9 cellular contexts compared by ENCODE assay signal in genomic region chr19:7550987-7551761, GRCh38. TPM values are rescaled to one million over a fixed set of nuclear protein-coding genes. Genes with fewer than 3 reads are reported as not detected.
DNase-seq lines count a peak whose midpoint lies in the region; ATAC-seq and TF ChIP-seq lines count a peak whose summit lies in the region.
"Had no signal": no experiment of that assay in that cellular context is flagged by ENCODE, and none has a peak within 500 bp of the region (broad histone marks: within the 10 kb centered on the region; RNA-seq: fewer than 3 reads in every experiment).

No MANE protein-coding gene starts in this region.

- H3K4me3 ChIP-seq in Peyer's patch (peak overlapping the region in 2 of 4 donors; percentile 35 to 37), liver (ENCODE audit: low read depth in 1 of 3, low read length in 3 of 3) (peak overlapping the region in 1 of 3 donors; percentile 34), suprapubic skin (peak overlapping the region; percentile 26)
- H3K4me3 ChIP-seq: BLaER1 treated with 17β-estradiol and CSF1 and Interleukin-3, amounts not matched to agents 10 nM and 100 nM had no signal

- no peak for ATAC-seq in GM21825 (IDR thresholded peaks at IDR 0.05; ENCODE audit: unreplicated experiment)

- TF ChIP-seq CTCF in Peyer's patch (IDR thresholded peaks at IDR 0.05) (no peak), liver (IDR thresholded peaks at IDR 0.05; ENCODE audit: low read depth, low read length, missing input control) (no peak), suprapubic skin (IDR thresholded peaks at IDR 0.05) (no peak)

- H3K9ac ChIP-seq in liver (ENCODE audit: low read depth in 1 of 2, low read length in 2 of 2), result no peak overlapping the region
- H3K9ac ChIP-seq: BLaER1 treated with 17β-estradiol and CSF1 and Interleukin-3, amounts not matched to agents 10 nM and 100 nM had no signal

- H3K4me1 ChIP-seq in Peyer's patch (peaks cover 0 to 7% (median 0%) of the 10 kb centered on the region in 4 donors), liver (ENCODE audit: control insufficient read depth in 4 of 4, insufficient read depth in 4 of 4, low read length in 3 of 4) (peaks cover 0 to 6% (median 2%) of the 10 kb centered on the region in 4 donors), suprapubic skin (no peaks in the 10 kb centered on the region)

- H3K27ac ChIP-seq in Peyer's patch (peak overlapping the region in 2 of 4 donors; percentile 12 to 17), liver (ENCODE audit: low read depth in 1 of 2, low read length in 2 of 2) (no peak overlapping the region), suprapubic skin (no peak overlapping the region)
- H3K27ac ChIP-seq: BLaER1 treated with 17β-estradiol and CSF1 and Interleukin-3, amounts not matched to agents 10 nM and 100 nM had no signal

- no peak for TF ChIP-seq POLR2A in Peyer's patch (IDR thresholded peaks at IDR 0.05)
- TF ChIP-seq POLR2A in suprapubic skin (IDR thresholded peaks at IDR 0.05), result no peak

- 25% methylated on average over 51 of the region's 51 CpGs for WGBS in liver
- 37% methylated on average over 28 of the region's 51 CpGs for WGBS in suprapubic skin

- H3K36me3 ChIP-seq in Peyer's patch (peaks cover 0 to 51% (median 0%) of the 10 kb centered on the region in 3 donors), liver (ENCODE audit: control insufficient read depth in 4 of 4, insufficient read depth in 3 of 4, low read depth in 1 of 4, low read length in 3 of 4) (peaks cover 3 to 16% (median 6%) of the 10 kb centered on the region in 4 donors), suprapubic skin (peaks cover 46% of the 10 kb centered on the region)

- DNase-seq in NCI-H748 (lab: John Stamatoyannopoulos, UW; ENCODE audit: unreplicated experiment), result peak; percentile 19
- no peak for DNase-seq in NCI-H748 treated with DMSO at 0.1 percent for 48 hours (lab: John Stamatoyannopoulos, UW)
- peak in 2 of 3 donors; percentile 77 to 81 for DNase-seq in Peyer's patch
- DNase-seq in ecto neural progenitor cell (ENCODE audit: low spot score), result peak; percentile 92
- DNase-seq in suprapubic skin (ENCODE audit: low spot score in 2 of 2), result no peak
- no peak for DNase-seq in HK-2 (ENCODE audit: unreplicated experiment)

- H3K9me3 ChIP-seq in Peyer's patch (no peaks in the 10 kb centered on the region), liver (ENCODE audit: control insufficient read depth in 4 of 4, low read length in 3 of 4) (no peaks in the 10 kb centered on the region), suprapubic skin (no peaks in the 10 kb centered on the region)

- TF ChIP-seq EP300 in suprapubic skin (IDR thresholded peaks at IDR 0.05), result no peak

- H3K27me3 ChIP-seq in Peyer's patch (no peaks in the 10 kb centered on the region), liver (ENCODE audit: control insufficient read depth in 4 of 4, insufficient read depth in 4 of 4, low read length in 3 of 4) (no peaks in the 10 kb centered on the region), suprapubic skin (no peaks in the 10 kb centered on the region)
- H3K27me3 ChIP-seq: BLaER1 treated with 17β-estradiol and CSF1 and Interleukin-3, amounts not matched to agents 10 nM and 100 nM had no signal

- no peak for TF ChIP-seq RAD21 in liver (IDR thresholded peaks at IDR 0.05)

TF ChIP-seq in liver, 16 proteins besides CTCF, POLR2A, EP300 and RAD21:
- peak in 1 of 2 donors; percentile 9 for TF ChIP-seq EGR1 (IDR thresholded peaks at IDR 0.05; ENCODE audit: low read depth in 2 of 2)
- no peak for TF ChIP-seq JUND (IDR thresholded peaks at IDR 0.05)
- no peak for TF ChIP-seq HNF4G (IDR thresholded peaks at IDR 0.05)
- TF ChIP-seq SP1 (IDR thresholded peaks at IDR 0.05), result peak; percentile 46
- no peak for TF ChIP-seq NR2F2 (IDR thresholded peaks at IDR 0.05)
- TF ChIP-seq, protein P1, sequence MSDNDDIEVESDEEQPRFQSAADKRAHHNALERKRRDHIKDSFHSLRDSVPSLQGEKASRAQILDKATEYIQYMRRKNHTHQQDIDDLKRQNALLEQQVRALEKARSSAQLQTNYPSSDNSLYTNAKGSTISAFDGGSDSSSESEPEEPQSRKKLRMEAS (IDR thresholded peaks at IDR 0.05), result no peak
- no peak for TF ChIP-seq ATF3 (IDR thresholded peaks at IDR 0.05)
- TF ChIP-seq YY1 (IDR thresholded peaks at IDR 0.05), result peak; percentile 83
- TF ChIP-seq HNF4A (conservative IDR thresholded peaks at IDR 0.05), result peak in 1 of 2 donors; percentile 5
- no peak for TF ChIP-seq TAF1 (conservative IDR thresholded peaks at IDR 0.05)
- TF ChIP-seq FOXA2 (IDR thresholded peaks at IDR 0.05), result no peak
- TF ChIP-seq, protein P2, sequence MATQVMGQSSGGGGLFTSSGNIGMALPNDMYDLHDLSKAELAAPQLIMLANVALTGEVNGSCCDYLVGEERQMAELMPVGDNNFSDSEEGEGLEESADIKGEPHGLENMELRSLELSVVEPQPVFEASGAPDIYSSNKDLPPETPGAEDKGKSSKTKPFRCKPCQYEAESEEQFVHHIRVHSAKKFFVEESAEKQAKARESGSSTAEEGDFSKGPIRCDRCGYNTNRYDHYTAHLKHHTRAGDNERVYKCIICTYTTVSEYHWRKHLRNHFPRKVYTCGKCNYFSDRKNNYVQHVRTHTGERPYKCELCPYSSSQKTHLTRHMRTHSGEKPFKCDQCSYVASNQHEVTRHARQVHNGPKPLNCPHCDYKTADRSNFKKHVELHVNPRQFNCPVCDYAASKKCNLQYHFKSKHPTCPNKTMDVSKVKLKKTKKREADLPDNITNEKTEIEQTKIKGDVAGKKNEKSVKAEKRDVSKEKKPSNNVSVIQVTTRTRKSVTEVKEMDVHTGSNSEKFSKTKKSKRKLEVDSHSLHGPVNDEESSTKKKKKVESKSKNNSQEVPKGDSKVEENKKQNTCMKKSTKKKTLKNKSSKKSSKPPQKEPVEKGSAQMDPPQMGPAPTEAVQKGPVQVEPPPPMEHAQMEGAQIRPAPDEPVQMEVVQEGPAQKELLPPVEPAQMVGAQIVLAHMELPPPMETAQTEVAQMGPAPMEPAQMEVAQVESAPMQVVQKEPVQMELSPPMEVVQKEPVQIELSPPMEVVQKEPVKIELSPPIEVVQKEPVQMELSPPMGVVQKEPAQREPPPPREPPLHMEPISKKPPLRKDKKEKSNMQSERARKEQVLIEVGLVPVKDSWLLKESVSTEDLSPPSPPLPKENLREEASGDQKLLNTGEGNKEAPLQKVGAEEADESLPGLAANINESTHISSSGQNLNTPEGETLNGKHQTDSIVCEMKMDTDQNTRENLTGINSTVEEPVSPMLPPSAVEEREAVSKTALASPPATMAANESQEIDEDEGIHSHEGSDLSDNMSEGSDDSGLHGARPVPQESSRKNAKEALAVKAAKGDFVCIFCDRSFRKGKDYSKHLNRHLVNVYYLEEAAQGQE (IDR thresholded peaks at IDR 0.05), result no peak
- TF ChIP-seq FOXA1 (IDR thresholded peaks at IDR 0.05), result no peak
- peak in 1 of 2 donors; percentile 27 for TF ChIP-seq RXRA (IDR thresholded peaks at IDR 0.05)
- TF ChIP-seq GABPA (IDR thresholded peaks at IDR 0.05 in 1 of 2, conservative IDR thresholded peaks at IDR 0.05 in 1 of 2), result peak in 1 of 2 donors; percentile 69
- TF ChIP-seq, protein P3, sequence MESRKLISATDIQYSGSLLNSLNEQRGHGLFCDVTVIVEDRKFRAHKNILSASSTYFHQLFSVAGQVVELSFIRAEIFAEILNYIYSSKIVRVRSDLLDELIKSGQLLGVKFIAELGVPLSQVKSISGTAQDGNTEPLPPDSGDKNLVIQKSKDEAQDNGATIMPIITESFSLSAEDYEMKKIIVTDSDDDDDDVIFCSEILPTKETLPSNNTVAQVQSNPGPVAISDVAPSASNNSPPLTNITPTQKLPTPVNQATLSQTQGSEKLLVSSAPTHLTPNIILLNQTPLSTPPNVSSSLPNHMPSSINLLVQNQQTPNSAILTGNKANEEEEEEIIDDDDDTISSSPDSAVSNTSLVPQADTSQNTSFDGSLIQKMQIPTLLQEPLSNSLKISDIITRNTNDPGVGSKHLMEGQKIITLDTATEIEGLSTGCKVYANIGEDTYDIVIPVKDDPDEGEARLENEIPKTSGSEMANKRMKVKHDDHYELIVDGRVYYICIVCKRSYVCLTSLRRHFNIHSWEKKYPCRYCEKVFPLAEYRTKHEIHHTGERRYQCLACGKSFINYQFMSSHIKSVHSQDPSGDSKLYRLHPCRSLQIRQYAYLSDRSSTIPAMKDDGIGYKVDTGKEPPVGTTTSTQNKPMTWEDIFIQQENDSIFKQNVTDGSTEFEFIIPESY (IDR thresholded peaks at IDR 0.05), result no peak
TF ChIP-seq in liver: peak in this region for 6.

RNA-seq across cellular contexts. Expression of gene PNPLA6, which starts 15.7 kb away (rescaled TPM):
- 100 to 1,000 TPM; 181 to 296 (median 234) TPM for total RNA-seq in Peyer's patch
- 10 to 100 TPM; 33.0 to 68.4 TPM for total RNA-seq in liver
- polyA plus RNA-seq in liver, result 10 to 100 TPM; 20.9 to 22.9 TPM
- 100 to 1,000 TPM in 1 of 4 donors, 10 to 100 TPM in 3; 57.8 to 112 (median 78.5) TPM for total RNA-seq in suprapubic skin

RNA-seq across cellular contexts. Expression of gene MCOLN1, which starts 28.8 kb away (rescaled TPM):
- total RNA-seq in Peyer's patch (10 to 100 TPM; 18.0 to 37.1 (median 21.9) TPM), liver (10 to 100 TPM; 10.9 to 13.2 TPM), suprapubic skin (10 to 100 TPM; 15.9 to 43.6 (median 29.5) TPM)
- 10 to 100 TPM; 14.1 to 17.0 TPM for polyA plus RNA-seq in liver

RNA-seq across cellular contexts. Expression of gene ZNF358, which starts 35.3 kb away (rescaled TPM):
- total RNA-seq in Peyer's patch, result 100 to 1,000 TPM in 2 of 4 donors, 10 to 100 TPM in 2; 77.1 to 124 (median 95.3) TPM
- total RNA-seq in liver, result 1 to 10 TPM; 5.7 to 9.5 TPM
- polyA plus RNA-seq in liver, result 10 to 100 TPM; 15.6 to 18.2 TPM
- total RNA-seq in suprapubic skin, result 10 to 100 TPM; 28.7 to 48.5 (median 39.5) TPM

RNA-seq across cellular contexts. Expression of gene CAMSAP3, which starts 44.5 kb away (rescaled TPM):
- total RNA-seq in Peyer's patch, result 10 to 100 TPM; 24.8 to 71.7 (median 60.3) TPM
- 10 to 100 TPM in 1 of 2 donors, 1 to 10 TPM in 1; 4.4 to 13.8 TPM for total RNA-seq in liver
- 10 to 100 TPM in 1 of 2 donors, 1 to 10 TPM in 1; 5.7 to 19.1 TPM for polyA plus RNA-seq in liver
- total RNA-seq in suprapubic skin, result 10 to 100 TPM; 60.5 to 82.7 (median 63.9) TPM

Comparison
In these comparisons a context has a peak if more than half of its experiments do, and no peak if none do; other contexts are left out.
1. DNase-seq: peak in NCI-H748 (single experiment), Peyer's patch (2 of 3) and ecto neural progenitor cell (single experiment); none in NCI-H748 treated with DMSO at 0.1 percent for 48 hours (single experiment), suprapubic skin (0 of 2) and HK-2 (single experiment).